Comparison of ENCODE assay signal across 21 cellular contexts in genomic region chr9:38339496-38339895, GRCh38. TPM values are rescaled to one million over a fixed set of nuclear protein-coding genes. Genes with fewer than 3 reads are reported as not detected.
DNase-seq lines count a peak whose midpoint lies in the region; ATAC-seq and TF ChIP-seq lines count a peak whose summit lies in the region.
"Had no signal": no experiment of that assay in that cellular context is flagged by ENCODE, and none has a peak within 500 bp of the region (broad histone marks: within the 10 kb centered on the region; RNA-seq: fewer than 3 reads in every experiment).

No MANE protein-coding gene starts in this region.

- peaks cover 15% of the 10 kb centered on the region for H3K9me3 Mint-ChIP-seq in nephron

- CTCF ChIA-PET in BJ (lab: Yijun Ruan, JAX): interaction anchor here (1.2 kb wide), 1 partner anchor 13 kb away, joined by 3 read pairs; no protein-coding TSS in a partner anchor

- H3K36me3 ChIP-seq in BJ (ENCODE audit: control insufficient read depth, insufficient read depth, low read length): no peaks in the 10 kb centered on the region
- H3K36me3 ChIP-seq: gastrocnemius medialis, prostate gland had no signal

- TF ChIP-seq CTCF in BJ (IDR thresholded peaks at IDR 0.05; ENCODE audit: insufficient read depth, low read depth, low read length): no peak
- TF ChIP-seq CTCF in fibroblast of pulmonary artery (IDR thresholded peaks at IDR 0.05; ENCODE audit: low read length, missing control alignments): no peak
- no peak for TF ChIP-seq CTCF in nephron (IDR thresholded peaks at IDR 0.05; ENCODE audit: unreplicated experiment in 3 of 3)

- POLR2A ChIA-PET in BJ (lab: Charles Lee): no interaction called here

- peaks cover 13% of the 10 kb centered on the region for H3K27me3 ChIP-seq in BJ (ENCODE audit: control insufficient read depth, insufficient read depth, low read length)
- H3K27me3 ChIP-seq: gastrocnemius medialis had no signal

- DNase-seq in BJ (ENCODE audit: low read depth) (peak; percentile 22), NCI-H1694 treated with DMSO at 0.1 percent for 48 hours (lab: John Stamatoyannopoulos, UW) (peak; percentile 65), fibroblast of pulmonary artery (ENCODE audit: low read depth) (peak; percentile 44), globus pallidus (ENCODE audit: low spot score) (no peak)
- no peak for DNase-seq in stimulated activated CD4-positive, alpha-beta T cell treated with anti-CD3 and anti-CD28 coated beads, Interleukin-1b, Interleukin-23, amount 100 ng/mL, for 48 hours
- DNase-seq: activated CD4-positive, CD25-positive, alpha-beta regulatory T cell treated with anti-CD3 and anti-CD28 coated beads, Interleukin-2, amount 50 U/mL, for 72 hours; activated T-cell treated with anti-CD3 and anti-CD28 coated beads, Interleukin-2, amount 50 U/mL, for 72 hours; amniotic stem cell; gastrocnemius medialis; KBM-7; NCI-H1417 treated with DMSO at 0.1 percent for 48 hours; NCI-H526; stimulated activated CD4-positive, alpha-beta T cell treated with anti-CD3 and anti-CD28 coated beads, Interleukin-2, amount 100 ng/mL, for 24 hours; SW 1271 had no signal

- ATAC-seq in GM19328 (IDR thresholded peaks at IDR 0.05; ENCODE audit: unreplicated experiment) (no peak), GM21717 (IDR thresholded peaks at IDR 0.05; ENCODE audit: unreplicated experiment) (no peak)
- ATAC-seq: gastrocnemius medialis, Panc1 had no signal

- peaks cover 45% of the 10 kb centered on the region for H3K4me1 Mint-ChIP-seq in nephron
- H3K4me1 Mint-ChIP-seq: CD14-positive monocyte had no signal

- no peak overlapping the region for H3K4me3 Mint-ChIP-seq in nephron
- H3K4me3 Mint-ChIP-seq: activated T-cell treated with anti-CD3 and anti-CD28 coated beads, Interleukin-2, amount 50 U/mL, for 72 hours; CD14-positive monocyte; type B pancreatic cell had no signal

- H3K36me3 Mint-ChIP-seq in nephron (ENCODE audit: low read depth): no peaks in the 10 kb centered on the region
- H3K36me3 Mint-ChIP-seq: CD14-positive monocyte, type B pancreatic cell had no signal

- no peak overlapping the region for H3K4me3 ChIP-seq in BJ (ENCODE audit: low read depth, low read length)
- no peak overlapping the region for H3K4me3 ChIP-seq in fibroblast of pulmonary artery (replicated peaks; ENCODE audit: low read depth, low read length)
- H3K4me3 ChIP-seq: gastrocnemius medialis, prostate gland had no signal

- peaks cover 4% of the 10 kb centered on the region for H3K27me3 Mint-ChIP-seq in nephron (ENCODE audit: low read depth)

- H3K27ac Mint-ChIP-seq in nephron: peak overlapping the region in 2 of 3 experiments; percentile 25 to 72
- H3K27ac Mint-ChIP-seq: activated T-cell treated with anti-CD3 and anti-CD28 coated beads, Interleukin-2, amount 50 U/mL, for 72 hours; CD14-positive monocyte; type B pancreatic cell had no signal

RNA-seq across cellular contexts. Expression of gene ALDH1B1, which starts 53.0 kb away (rescaled TPM):
- polyA plus RNA-seq in BJ (2011; rRNA removed): 36.1 and 38.4 TPM in 2 replicates
- 32.0 and 50.0 TPM in 2 replicates for polyA minus RNA-seq in BJ (2011; rRNA and poly(A)+ RNA removed)

Comparison
In these comparisons a context has a peak if more than half of its experiments do, and no peak if none do; other contexts are left out.
1. DNase-seq: peak in BJ (single experiment), NCI-H1694 treated with DMSO at 0.1 percent for 48 hours (single experiment) and fibroblast of pulmonary artery (single experiment); none in stimulated activated CD4-positive, alpha-beta T cell treated with anti-CD3 and anti-CD28 coated beads, Interleukin-1b, Interleukin-23, amount 100 ng/mL, for 48 hours (single experiment) and globus pallidus (single experiment).